33 cellular contexts compared by ENCODE assay signal in genomic region chr19:16726916-16727315, GRCh38. TPM values are rescaled to one million over a fixed set of nuclear protein-coding genes. Genes with fewer than 3 reads are reported as not detected.
DNase-seq lines count a peak whose midpoint lies in the region; ATAC-seq, FAIRE-seq and TF ChIP-seq lines count a peak whose summit lies in the region.
"Had no signal": no experiment of that assay in that cellular context is flagged by ENCODE, and none has a peak within 500 bp of the region (broad histone marks: within the 10 kb centered on the region; RNA-seq: fewer than 3 reads in every experiment).

No MANE protein-coding gene starts in this region.

- no peak for TF ChIP-seq CTCF in K562 (IDR thresholded peaks at IDR 0.05 in 2 of 3, conservative IDR thresholded peaks at IDR 0.05 in 1 of 3; ENCODE audit: insufficient read depth in 2 of 3, low read depth in 1 of 3, low read length in 3 of 3)
- no peak for TF ChIP-seq CTCF in smooth muscle cell (IDR thresholded peaks at IDR 0.05; ENCODE audit: borderline replicate concordance, insufficient read depth, poor library complexity, severe bottlenecking)

- CTCF ChIA-PET in K562 (lab: Yijun Ruan, JAX; ENCODE audit: low intra/inter-chr PET ratio), result no interaction called here

- H3K79me2 ChIP-seq in K562 (ENCODE audit: control insufficient read depth, insufficient read depth, low read length) (no peaks in the 10 kb centered on the region), smooth muscle cell (ENCODE audit: low read depth) (no peaks in the 10 kb centered on the region)

- in situ Hi-C loops in K562 (cut with MboI), result no loop called here

- no peaks in the 10 kb centered on the region for H3K9me1 ChIP-seq in K562 (ENCODE audit: control insufficient read depth, insufficient read depth, low read length)

- H3K36me3 ChIP-seq in K562 (ENCODE audit: control insufficient read depth, insufficient read depth, low read length), result no peaks in the 10 kb centered on the region
- no peaks in the 10 kb centered on the region for H3K36me3 ChIP-seq in smooth muscle cell (ENCODE audit: low read depth)
- H3K36me3 ChIP-seq: left ventricle myocardium inferior, neural progenitor cell, right atrium auricular region had no signal

- intact Hi-C loops in K562 (cut with micrococcal nuclease), result no loop called here

- H3K9me3 ChIP-seq in K562 (replicated peaks; ENCODE audit: control insufficient read depth, insufficient read depth, low read depth, low read length) (no peaks in the 10 kb centered on the region), smooth muscle cell (replicated peaks; ENCODE audit: low read depth) (no peaks in the 10 kb centered on the region)
- H3K9me3 ChIP-seq: A549, left ventricle myocardium inferior, right atrium auricular region, testis had no signal

- H2AFZ ChIP-seq in K562 (ENCODE audit: low read depth, low read length) (no peak overlapping the region), smooth muscle cell (ENCODE audit: low read depth) (no peak overlapping the region)
- H2AFZ ChIP-seq: neural progenitor cell had no signal

- no peaks in the 10 kb centered on the region for H3F3A ChIP-seq in smooth muscle cell (ENCODE audit: low read depth)

- no peak overlapping the region for H3K27ac ChIP-seq in K562 (ENCODE audit: extremely low read depth, low read depth, low read length)
- no peak overlapping the region for H3K27ac ChIP-seq in smooth muscle cell (ENCODE audit: low read depth)
- H3K27ac ChIP-seq: A549, epithelial cell of prostate, left ventricle myocardium inferior, neural progenitor cell, right atrium auricular region had no signal

- H3K9ac ChIP-seq in K562 (ENCODE audit: insufficient read depth in 1 of 2, low read depth in 2 of 2, low read length in 2 of 2) (no peak overlapping the region), smooth muscle cell (ENCODE audit: low read depth) (no peak overlapping the region)
- H3K9ac ChIP-seq: neural progenitor cell had no signal

- POLR2A ChIA-PET in K562 (lab: Yijun Ruan, JAX), result interaction anchor here (0.6 to 1.3 kb wide), 2 partner anchors 26 to 85 kb away, joined by 3 read pairs; no protein-coding TSS in a partner anchor

- TF ChIP-seq RAD21 in K562 (CRISPR knock-in tag; conservative IDR thresholded peaks at IDR 0.05 in 1 of 2, IDR thresholded peaks at IDR 0.05 in 1 of 2), result no peak

- no peak for TF ChIP-seq EP300 in K562 (IDR thresholded peaks at IDR 0.05; ENCODE audit: low read length)

- H3K27me3 ChIP-seq in K562 (ENCODE audit: control insufficient read depth in 2 of 2, insufficient read depth in 2 of 2, low read length in 2 of 2) (peaks cover 7 to 20% of the 10 kb centered on the region in 2 experiments; a peak in 4 of 5 replicates), smooth muscle cell (ENCODE audit: low read depth) (no peaks in the 10 kb centered on the region)
- H3K27me3 ChIP-seq: neural progenitor cell, right atrium auricular region, testis had no signal

- no peak for FAIRE-seq in K562 (lab: Jason Lieb, UNC)
- FAIRE-seq: A549, GM12878, islet of Langerhans, small intestine had no signal

- H3K4me2 ChIP-seq in K562 (ENCODE audit: insufficient read depth, low read length), result no peak overlapping the region
- H3K4me2 ChIP-seq in smooth muscle cell, result no peak overlapping the region
- H3K4me2 ChIP-seq: A549, neural progenitor cell had no signal

- TF ChIP-seq POLR2A in K562 (conservative IDR thresholded peaks at IDR 0.05), result no peak

- ATAC-seq in K562 (no peak), HG03442 (IDR thresholded peaks at IDR 0.05; ENCODE audit: unreplicated experiment) (no peak), HG02623 (IDR thresholded peaks at IDR 0.05; ENCODE audit: unreplicated experiment) (no peak)
- ATAC-seq: A549; GM12878; Panc1; stimulated activated naive CD8-positive, alpha-beta T cell treated with anti-CD3 and anti-CD28 coated beads, Interleukin-15, Interleukin-2, amounts not matched to agents 100 U/mL and 50 U/mL, for 24 hours had no signal

- H3K4me1 ChIP-seq in K562 (replicated peaks in 1 of 2; ENCODE audit: control insufficient read depth in 2 of 2, insufficient read depth in 2 of 2, low read length in 2 of 2), result peaks cover 0 to 5% of the 10 kb centered on the region in 2 experiments; a peak in 2 of 5 replicates
- H3K4me1 ChIP-seq in smooth muscle cell (ENCODE audit: low read depth), result no peaks in the 10 kb centered on the region
- H3K4me1 ChIP-seq: A549, left ventricle myocardium inferior, neural progenitor cell, right atrium auricular region, testis had no signal

- H4K20me1 ChIP-seq in K562 (replicated peaks; ENCODE audit: control insufficient read depth, insufficient read depth, low read length) (no peaks in the 10 kb centered on the region), smooth muscle cell (ENCODE audit: low read depth) (no peaks in the 10 kb centered on the region)

- WGBS in K562 (ENCODE audit: insufficient coverage, low coverage, missing lambda C conversion rate), result 3% methylated on average over 10 of the region's 11 CpGs
- 80% methylated on average over 11 of the region's 11 CpGs for WGBS in smooth muscle cell (ENCODE audit: low lambda C conversion rate)

- DNase-seq in COLO668 (lab: John Stamatoyannopoulos, UW; ENCODE audit: unreplicated experiment), result peak; percentile 4
- DNase-seq in NCI-H1436 (lab: John Stamatoyannopoulos, UW), result peak; percentile 72
- DNase-seq in NCI-H2196 (lab: John Stamatoyannopoulos, UW; ENCODE audit: unreplicated experiment), result peak; percentile 48
- no peak for DNase-seq in K562 (ENCODE audit: extremely low read depth in 1 of 4, low spot score in 3 of 4)
- DNase-seq in T-helper 9 cell, result no peak
- no peak for DNase-seq in smooth muscle cell (lab: John Stamatoyannopoulos, UW; ENCODE audit: unreplicated experiment)
- DNase-seq: activated CD4-positive, alpha-beta memory T cell treated with anti-CD3 and anti-CD28 coated beads, Interleukin-2, amount 10 ng/mL, durations not matched to agents 7 days and 5 days; activated naive CD4-positive, alpha-beta T cell treated with anti-CD3 and anti-CD28 coated beads for 36 hours; central memory CD4-positive, alpha-beta T cell; cortex of kidney; effector memory CD4-positive, alpha-beta T cell; KG1; left ventricle myocardium inferior; mesenchymal stem cell; MM.1S; NCI-H1930; NCI-H510A treated with DMSO at 0.1 percent for 48 hours; SHP77 treated with DMSO at 0.1 percent for 48 hours; small intestine; stimulated activated naive CD8-positive, alpha-beta T cell treated with anti-CD3 and anti-CD28 coated beads, Interleukin-15, Interleukin-2, amounts not matched to agents 100 U/mL and 50 U/mL, for 24 hours; T-helper 2 cell; testis had no signal

- H3K4me3 ChIP-seq in K562 (no peak overlapping the region), smooth muscle cell (no peak overlapping the region)
- H3K4me3 ChIP-seq: A549, GM12878, left ventricle myocardium inferior, neural progenitor cell, right atrium auricular region, testis had no signal

- BruUV-seq in K562 (replicated peaks; lab: Mats Ljungman, UMichigan), result no TSS peak

TF ChIP-seq in K562, 482 proteins besides CTCF, POLR2A, EP300 and RAD21:
- no peak for TF ChIP-seq ZNF311 (CRISPR knock-in tag; IDR thresholded peaks at IDR 0.05)
- TF ChIP-seq RFX1 (IDR thresholded peaks at IDR 0.05), result peak; percentile 30; the same call in 1 of the 2 replicates
- TF ChIP-seq BRF1 (IDR thresholded peaks at IDR 0.05; ENCODE audit: borderline replicate concordance, extremely low read depth, insufficient read length), result no peak
- no peak for TF ChIP-seq ZNF184 (CRISPR knock-in tag; IDR thresholded peaks at IDR 0.05)
- TF ChIP-seq FOXJ3 (CRISPR knock-in tag; IDR thresholded peaks at IDR 0.05), result no peak

RNA-seq across cellular contexts. Expression of gene NWD1, which starts 7.3 kb away (rescaled TPM):
- 0.02 TPM in 1 of 2 replicates, not detected in the other for total RNA-seq in K562 (2011; cell fraction: chromatin; rRNA removed; ENCODE audit: low replicate concordance)
- total RNA-seq in K562 (2011; cell fraction: nucleolus; rRNA removed), result under 0.01 TPM in 1 of 2 replicates, not detected in the other
- total RNA-seq in K562 (2011; cell fraction: nucleoplasm; rRNA removed), result not detected in 2 replicates
- not detected in 2 replicates for total RNA-seq in K562 (2014; rRNA removed)
- total RNA-seq in K562 (2014; rRNA removed; fragmentation: Illumina TruSeq; extraction: Trizol), result under 0.01 TPM in 1 of 2 replicates, not detected in the other
- total RNA-seq in K562 (2015; rRNA removed; fragmentation: Illumina TruSeq; extraction: Trizol), result not detected in 2 replicates
- not detected in 2 replicates for total RNA-seq in K562 (2021)
- not detected in 2 replicates for polyA plus RNA-seq in K562 (2011; rRNA removed)
- not detected in 2 replicates for polyA plus RNA-seq in K562 (2011; cell fraction: cytosol; rRNA removed)
- not detected in 2 replicates for polyA plus RNA-seq in K562 (2011; cell fraction: nucleus; rRNA removed)
- 0.01 and 0.03 TPM in 2 replicates for polyA plus RNA-seq in K562 (2012)
- polyA plus RNA-seq in K562 (2014; fragmentation: Illumina TruSeq; extraction: Trizol), result not detected in 2 replicates
- polyA plus RNA-seq in K562 (2014; fragmentation: Nextera tagmentation; extraction: Ambion mirVana), result not detected
- polyA plus RNA-seq in K562 (2014; rRNA removed), result under 0.01 TPM in 1 of 2 replicates, not detected in the other
- not detected in 2 replicates for polyA minus RNA-seq in K562 (2011; rRNA and poly(A)+ RNA removed)
- polyA minus RNA-seq in K562 (2011; cell fraction: cytosol; rRNA and poly(A)+ RNA removed), result not detected in 2 replicates
- polyA minus RNA-seq in K562 (2011; cell fraction: nucleus; rRNA and poly(A)+ RNA removed), result not detected in 2 replicates
- total RNA-seq in smooth muscle cell, result not detected in 2 replicates
- not detected in 2 replicates for polyA plus RNA-seq in smooth muscle cell
- total RNA-seq: activated CD4-positive, alpha-beta memory T cell treated with anti-CD3 and anti-CD28 coated beads, Interleukin-2, amount 10 ng/mL, durations not matched to agents 7 days and 5 days; activated naive CD4-positive, alpha-beta T cell treated with anti-CD3 and anti-CD28 coated beads for 36 hours; glomerular endothelial cell; H7; left ventricle myocardium inferior had no signal
- polyA plus RNA-seq: A549 had no signal

Comparison
In these comparisons a context has a peak if more than half of its experiments do, and no peak if none do; other contexts are left out.
1. DNase-seq: peak in COLO668 (single experiment), NCI-H1436 (single experiment) and NCI-H2196 (single experiment); none in K562 (0 of 4), T-helper 9 cell (single experiment) and smooth muscle cell (single experiment).